8 cellular contexts compared by ENCODE assay signal in the genomic region with DNA sequence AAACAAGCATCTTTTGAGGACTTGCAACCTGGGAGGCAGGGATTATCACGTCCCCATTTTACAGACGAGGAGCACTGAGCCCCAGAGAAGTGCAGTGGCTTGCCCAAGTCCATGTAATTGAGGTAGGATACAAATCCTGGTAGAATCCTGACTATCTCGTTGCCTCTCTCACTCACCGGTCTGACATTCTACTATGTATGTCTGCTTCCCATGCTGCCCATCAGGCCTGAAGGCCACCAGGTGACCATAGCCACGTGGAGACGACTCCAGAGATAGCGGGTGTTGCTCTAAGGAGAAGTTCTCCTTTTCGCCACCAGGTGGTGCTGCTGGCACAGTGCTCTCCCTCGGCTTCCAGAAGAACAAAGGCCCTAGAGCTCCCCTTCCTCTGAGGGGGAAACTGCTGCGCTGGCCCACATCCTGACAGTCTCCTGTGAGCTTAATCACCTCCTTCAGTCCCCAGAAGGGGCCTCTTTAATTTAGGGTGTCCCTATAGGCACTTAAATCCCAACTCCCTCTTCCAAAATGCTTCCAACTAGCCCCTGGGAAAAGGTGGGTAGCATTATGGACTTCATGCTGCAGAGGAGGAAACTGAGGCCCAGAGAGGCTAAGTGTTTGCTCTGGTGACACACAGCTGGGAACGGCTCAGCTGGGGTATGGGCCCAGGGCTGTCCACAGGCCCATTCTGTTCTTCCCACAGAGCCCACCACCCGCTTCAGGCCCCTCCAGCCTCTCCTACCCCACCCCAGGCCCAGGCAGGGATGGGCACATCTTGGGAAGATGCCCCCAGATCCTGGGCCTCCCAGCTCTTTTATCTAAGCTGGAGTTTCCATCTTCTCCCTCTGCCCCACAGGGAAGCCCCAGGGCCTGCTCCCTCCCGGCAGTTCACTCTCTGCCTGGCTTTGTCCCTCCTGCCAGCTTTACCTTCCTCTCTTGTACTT. TPM values are rescaled to one million over a fixed set of nuclear protein-coding genes. Genes with fewer than 3 reads are reported as not detected.
DNase-seq lines count a peak whose midpoint lies in the region; ATAC-seq lines count a peak whose summit lies in the region.

No MANE protein-coding gene starts in this region.

- no peaks in the 10 kb centered on the region for H3K27me3 Mint-ChIP-seq in activated CD4-positive, alpha-beta memory T cell treated with anti-CD3 and anti-CD28 coated beads, Interleukin-2, amount 10 ng/mL, durations not matched to agents 7 days and 5 days

- peak overlapping the region; percentile 75 for H3K56ac ChIP-seq in mesendoderm (ENCODE audit: low read length)

- no peak overlapping the region for H3K18ac ChIP-seq in mesendoderm (ENCODE audit: low read length)

- H3K4me2 ChIP-seq in mesendoderm (ENCODE audit: low read length), result no peak overlapping the region

- peak overlapping the region; percentile 94 for H3K27ac Mint-ChIP-seq in activated CD4-positive, alpha-beta memory T cell treated with anti-CD3 and anti-CD28 coated beads, Interleukin-2, amount 10 ng/mL, durations not matched to agents 7 days and 5 days

- no peak overlapping the region for H4K8ac ChIP-seq in mesendoderm (ENCODE audit: low read depth, low read length)

- peak; percentile 93 for DNase-seq in AG08395 (ENCODE audit: low spot score)
- DNase-seq in NCI-H774 (lab: John Stamatoyannopoulos, UW), result peak; percentile 76
- DNase-seq in activated CD4-positive, alpha-beta memory T cell treated with anti-CD3 and anti-CD28 coated beads, Interleukin-2, amount 10 ng/mL, durations not matched to agents 7 days and 5 days, result peak; percentile 89
- DNase-seq in effector memory CD4-positive, alpha-beta T cell, result peak; percentile 74 to 80 (median 76)
- DNase-seq in mesendoderm, result peak; percentile 94
- peak; percentile 68 to 80 for DNase-seq in stimulated activated CD8-positive, alpha-beta memory T cell treated with anti-CD3 and anti-CD28 coated beads, Interleukin-15, amount 100 ng/mL, for 48 hours (ENCODE audit: low read depth in 2 of 2)

- no CpG with 5 or more reads among the region's 13 CpGs for WGBS in mesendoderm (ENCODE audit: extremely low coverage, insufficient coverage, low lambda C conversion rate)

- H3K4me1 Mint-ChIP-seq in activated CD4-positive, alpha-beta memory T cell treated with anti-CD3 and anti-CD28 coated beads, Interleukin-2, amount 10 ng/mL, durations not matched to agents 7 days and 5 days, result peaks cover 41% of the 10 kb centered on the region

- peak overlapping the region; percentile 43 for H2AK5ac ChIP-seq in mesendoderm (ENCODE audit: low read length)

- peak; percentile 66 for ATAC-seq in GM18909 (IDR thresholded peaks at IDR 0.05; ENCODE audit: poor library complexity, unreplicated experiment)
- ATAC-seq in HG03571 (IDR thresholded peaks at IDR 0.05; ENCODE audit: unreplicated experiment), result peak; percentile 68

- no peaks in the 10 kb centered on the region for H3K9me3 Mint-ChIP-seq in activated CD4-positive, alpha-beta memory T cell treated with anti-CD3 and anti-CD28 coated beads, Interleukin-2, amount 10 ng/mL, durations not matched to agents 7 days and 5 days

- no peak overlapping the region for H2BK120ac ChIP-seq in mesendoderm (ENCODE audit: low read depth, low read length)

- H3K27me3 ChIP-seq in effector memory CD4-positive, alpha-beta T cell (replicated peaks; ENCODE audit: control insufficient read depth, insufficient read depth, low read length, poor library complexity, severe bottlenecking), result no peaks in the 10 kb centered on the region
- no peaks in the 10 kb centered on the region for H3K27me3 ChIP-seq in mesendoderm (ENCODE audit: insufficient read depth, low read length, poor library complexity)

- H3K4me1 ChIP-seq in effector memory CD4-positive, alpha-beta T cell (ENCODE audit: control insufficient read depth, insufficient read depth, low read length, poor library complexity, severe bottlenecking), result peaks cover 36% of the 10 kb centered on the region
- no peaks in the 10 kb centered on the region for H3K4me1 ChIP-seq in mesendoderm (ENCODE audit: control insufficient read depth, low read depth, low read length)

- no peaks in the 10 kb centered on the region for H3K9me3 ChIP-seq in effector memory CD4-positive, alpha-beta T cell (ENCODE audit: control insufficient read depth, low read length)

- peak overlapping the region; percentile 31 for H3K4me3 ChIP-seq in effector memory CD4-positive, alpha-beta T cell (ENCODE audit: insufficient read depth, low read depth, low read length, poor library complexity, severe bottlenecking)
- H3K4me3 ChIP-seq in mesendoderm (ENCODE audit: low read length), result no peak overlapping the region

- H4K5ac ChIP-seq in mesendoderm (ENCODE audit: low read length), result peak overlapping the region; percentile 93

- H3K36me3 Mint-ChIP-seq in activated CD4-positive, alpha-beta memory T cell treated with anti-CD3 and anti-CD28 coated beads, Interleukin-2, amount 10 ng/mL, durations not matched to agents 7 days and 5 days (ENCODE audit: low read depth), result no peaks in the 10 kb centered on the region

- H3K23ac ChIP-seq in mesendoderm (ENCODE audit: low read length), result no peak overlapping the region

- H3K79me1 ChIP-seq in mesendoderm (ENCODE audit: low read length), result no peaks in the 10 kb centered on the region

- H2BK5ac ChIP-seq in mesendoderm (ENCODE audit: low read length), result no peak overlapping the region

- no peak overlapping the region for H2BK15ac ChIP-seq in mesendoderm (replicated peaks; ENCODE audit: low read depth)

- H3K27ac ChIP-seq in effector memory CD4-positive, alpha-beta T cell (ENCODE audit: insufficient read depth, low read length, poor library complexity, severe bottlenecking), result peak overlapping the region; percentile 85
- no peak overlapping the region for H3K27ac ChIP-seq in mesendoderm (ENCODE audit: low read depth, low read length)

- peak overlapping the region; percentile 64 for H3K4ac ChIP-seq in mesendoderm (ENCODE audit: low read depth, low read length)

- no peaks in the 10 kb centered on the region for H3K79me2 ChIP-seq in mesendoderm (ENCODE audit: control insufficient read depth, insufficient read depth, low read length)

- no peak overlapping the region for H3K9ac ChIP-seq in mesendoderm (ENCODE audit: low read length)

- POLR2A ChIA-PET in activated CD4-positive, alpha-beta memory T cell treated with anti-CD3 and anti-CD28 coated beads, Interleukin-2, amount 10 ng/mL, durations not matched to agents 7 days and 5 days (lab: Charles Lee), result interaction anchor here (0.6 to 6.1 kb wide), 27 partner anchors 13 to 277 kb away, joined by 3 to 82 read pairs (median 6); a partner anchor contains a TSS

- CTCF ChIA-PET in activated CD4-positive, alpha-beta memory T cell treated with anti-CD3 and anti-CD28 coated beads, Interleukin-2, amount 10 ng/mL, durations not matched to agents 7 days and 5 days (lab: Charles Lee), result interaction anchor here (0.6 to 6.6 kb wide), 37 partner anchors 12 to 278 kb away, joined by 3 to 215 read pairs (median 9); a partner anchor contains a TSS

- H3K4me3 Mint-ChIP-seq in activated CD4-positive, alpha-beta memory T cell treated with anti-CD3 and anti-CD28 coated beads, Interleukin-2, amount 10 ng/mL, durations not matched to agents 7 days and 5 days, result peak overlapping the region; percentile 52

- no peaks in the 10 kb centered on the region for H3K36me3 ChIP-seq in effector memory CD4-positive, alpha-beta T cell (ENCODE audit: control insufficient read depth, insufficient read depth, low read length)
- H3K36me3 ChIP-seq in mesendoderm (ENCODE audit: control insufficient read depth, insufficient read depth, low read length), result no peaks in the 10 kb centered on the region

RNA-seq across cellular contexts. Expression of a gene that starts 6.4 kb away (rescaled TPM):
- 1 to 10 TPM; 1.4 to 1.5 TPM for total RNA-seq in activated CD4-positive, alpha-beta memory T cell treated with anti-CD3 and anti-CD28 coated beads, Interleukin-2, amount 10 ng/mL, durations not matched to agents 7 days and 5 days
- not detected for polyA plus RNA-seq in mesendoderm (2013, experiment 1 of 2)
- polyA plus RNA-seq in mesendoderm (2013, experiment 2 of 2), result not detected

RNA-seq across cellular contexts. Expression of a gene that starts 9.8 kb away (rescaled TPM):
- total RNA-seq in activated CD4-positive, alpha-beta memory T cell treated with anti-CD3 and anti-CD28 coated beads, Interleukin-2, amount 10 ng/mL, durations not matched to agents 7 days and 5 days, result not detected
- not detected for polyA plus RNA-seq in mesendoderm (2013, experiment 1 of 2)
- not detected for polyA plus RNA-seq in mesendoderm (2013, experiment 2 of 2)

RNA-seq across cellular contexts. Expression of a gene that starts 18.7 kb away (rescaled TPM):
- 1 to 10 TPM; 1.5 to 1.6 TPM for total RNA-seq in activated CD4-positive, alpha-beta memory T cell treated with anti-CD3 and anti-CD28 coated beads, Interleukin-2, amount 10 ng/mL, durations not matched to agents 7 days and 5 days
- polyA plus RNA-seq in mesendoderm (2013, experiment 1 of 2), result 0.24 TPM
- 0.25 TPM for polyA plus RNA-seq in mesendoderm (2013, experiment 2 of 2)

RNA-seq across cellular contexts. Expression of a gene that starts 32.9 kb away (rescaled TPM):
- 100 to 1,000 TPM; 103 to 107 TPM for total RNA-seq in activated CD4-positive, alpha-beta memory T cell treated with anti-CD3 and anti-CD28 coated beads, Interleukin-2, amount 10 ng/mL, durations not matched to agents 7 days and 5 days
- 8.6 TPM for polyA plus RNA-seq in mesendoderm (2013, experiment 1 of 2)
- polyA plus RNA-seq in mesendoderm (2013, experiment 2 of 2), result 8.8 TPM

RNA-seq across cellular contexts. Expression of a gene that starts 35.8 kb away (rescaled TPM):
- 100 to 1,000 TPM; 206 to 208 TPM for total RNA-seq in activated CD4-positive, alpha-beta memory T cell treated with anti-CD3 and anti-CD28 coated beads, Interleukin-2, amount 10 ng/mL, durations not matched to agents 7 days and 5 days
- 20.9 TPM for polyA plus RNA-seq in mesendoderm (2013, experiment 1 of 2)
- polyA plus RNA-seq in mesendoderm (2013, experiment 2 of 2), result 21.1 TPM
